8 cellular contexts compared by ENCODE assay signal in the genomic region with DNA sequence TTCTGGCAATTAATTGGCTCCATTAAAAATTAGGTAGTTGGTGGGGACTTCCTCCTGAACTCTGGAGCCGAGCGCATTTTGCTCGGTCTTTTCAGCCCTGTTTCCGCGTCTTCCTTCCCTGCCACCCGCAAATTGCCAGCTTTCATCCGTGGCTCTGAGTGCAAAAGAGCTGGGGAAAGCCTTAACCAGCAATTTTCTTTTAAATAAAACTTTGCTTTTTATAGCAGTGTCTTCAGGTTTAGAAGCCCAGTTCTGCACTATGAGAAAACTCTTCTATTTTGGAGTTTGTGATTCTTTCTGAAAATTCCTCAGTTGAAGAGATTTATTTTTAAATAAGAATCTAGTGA. TPM values are rescaled to one million over a fixed set of nuclear protein-coding genes. Genes with fewer than 3 reads are reported as not detected.
A peak's percentile ranks its signal among the peaks of the same experiment; 100 is the strongest.
DNase-seq lines count a peak whose midpoint lies in the region; ATAC-seq and TF ChIP-seq lines count a peak whose summit lies in the region.

No MANE protein-coding gene starts in this region.

- peaks cover 8% of the 10 kb centered on the region for H3K36me3 Mint-ChIP-seq in activated naive CD4-positive, alpha-beta T cell treated with anti-CD3 and anti-CD28 coated beads for 36 hours (ENCODE audit: low read depth)
- H3K36me3 Mint-ChIP-seq in activated naive CD8-positive, alpha-beta T cell treated with anti-CD3 and anti-CD28 coated beads, Interleukin-2, amount 50 U/mL, for 24 hours (ENCODE audit: low read depth): peaks cover 15% of the 10 kb centered on the region

- no peaks in the 10 kb centered on the region for H3K27me3 Mint-ChIP-seq in activated naive CD4-positive, alpha-beta T cell treated with anti-CD3 and anti-CD28 coated beads for 36 hours (ENCODE audit: low read depth)
- no peaks in the 10 kb centered on the region for H3K27me3 Mint-ChIP-seq in activated naive CD8-positive, alpha-beta T cell treated with anti-CD3 and anti-CD28 coated beads, Interleukin-2, amount 50 U/mL, for 24 hours

- peaks cover 0 to 1% (median under 1%) of the 10 kb centered on the region in 3 donors for H3K36me3 ChIP-seq in tibial artery

- intact Hi-C loops in activated naive CD4-positive, alpha-beta T cell treated with anti-CD3 and anti-CD28 coated beads for 36 hours (cut with micrococcal nuclease): loop anchor here (2.0 to 5.0 kb wide), 4 partner anchors 103 to 726 kb away; a partner anchor contains a TSS
- intact Hi-C loops in tibial artery (cut with DNase I; ENCODE audit: low total_unique reads): loop anchor here (2.0 to 5.0 kb wide), 2 partner anchors 21 to 149 kb away; a partner anchor contains a TSS

- H3K27me3 ChIP-seq in tibial artery: no peaks in the 10 kb centered on the region

- TF ChIP-seq CTCF in tibial artery (IDR thresholded peaks at IDR 0.05): no peak

- H3K9me3 ChIP-seq in tibial artery: no peaks in the 10 kb centered on the region

- peak overlapping the region; percentile 87 for H3K27ac Mint-ChIP-seq in activated naive CD4-positive, alpha-beta T cell treated with anti-CD3 and anti-CD28 coated beads for 36 hours
- peak overlapping the region; percentile 94 for H3K27ac Mint-ChIP-seq in activated naive CD8-positive, alpha-beta T cell treated with anti-CD3 and anti-CD28 coated beads, Interleukin-2, amount 50 U/mL, for 24 hours

- peaks cover 0 to 53% (median 24%) of the 10 kb centered on the region in 4 donors for H3K4me1 ChIP-seq in tibial artery

- H3K4me1 Mint-ChIP-seq in activated naive CD4-positive, alpha-beta T cell treated with anti-CD3 and anti-CD28 coated beads for 36 hours (ENCODE audit: low read depth): peaks cover 41% of the 10 kb centered on the region
- peaks cover 44% of the 10 kb centered on the region for H3K4me1 Mint-ChIP-seq in activated naive CD8-positive, alpha-beta T cell treated with anti-CD3 and anti-CD28 coated beads, Interleukin-2, amount 50 U/mL, for 24 hours

- no peak for ATAC-seq in activated naive CD8-positive, alpha-beta T cell treated with anti-CD3 and anti-CD28 coated beads, Interleukin-2, amount 50 U/mL, for 24 hours
- ATAC-seq in left lobe of liver (peak; percentile 4), HG02938 (IDR thresholded peaks at IDR 0.05; ENCODE audit: unreplicated experiment) (no peak)

- H3K9me3 Mint-ChIP-seq in activated naive CD4-positive, alpha-beta T cell treated with anti-CD3 and anti-CD28 coated beads for 36 hours: no peaks in the 10 kb centered on the region
- no peaks in the 10 kb centered on the region for H3K9me3 Mint-ChIP-seq in activated naive CD8-positive, alpha-beta T cell treated with anti-CD3 and anti-CD28 coated beads, Interleukin-2, amount 50 U/mL, for 24 hours

- peak overlapping the region; percentile 88 to 95 for H3K4me3 ChIP-seq in tibial artery

- peak overlapping the region; percentile 96 to 97 for H3K27ac ChIP-seq in tibial artery

- DNase-seq in activated naive CD4-positive, alpha-beta T cell treated with anti-CD3 and anti-CD28 coated beads for 36 hours: peak; percentile 40
- no peak for DNase-seq in activated naive CD4-positive, alpha-beta T cell treated with Interleukin-2 at 50 U/mL for 16 hours
- no peak for DNase-seq in activated naive CD8-positive, alpha-beta T cell treated with anti-CD3 and anti-CD28 coated beads, Interleukin-2, amount 50 U/mL, for 24 hours
- no peak for DNase-seq in left lobe of liver (ENCODE audit: low spot score)
- no peak for DNase-seq in tibial artery
- no peak for DNase-seq in NCI-H2081 (lab: John Stamatoyannopoulos, UW)
- DNase-seq in NCI-H1417 treated with DMSO at 0.1 percent for 48 hours (lab: John Stamatoyannopoulos, UW): no peak

- peak overlapping the region; percentile 87 for H3K4me3 Mint-ChIP-seq in activated naive CD4-positive, alpha-beta T cell treated with anti-CD3 and anti-CD28 coated beads for 36 hours
- peak overlapping the region; percentile 90 for H3K4me3 Mint-ChIP-seq in activated naive CD8-positive, alpha-beta T cell treated with anti-CD3 and anti-CD28 coated beads, Interleukin-2, amount 50 U/mL, for 24 hours

- CTCF ChIA-PET in activated naive CD4-positive, alpha-beta T cell treated with anti-CD3 and anti-CD28 coated beads for 36 hours (lab: Charles Lee): interaction anchor here (0.7 to 1.5 kb wide), 2 partner anchors 20 to 150 kb away, joined by 3 read pairs; no protein-coding TSS in a partner anchor

RNA-seq across cellular contexts. Expression of a gene that starts 0.7 kb away (rescaled TPM):
- total RNA-seq in activated naive CD4-positive, alpha-beta T cell treated with anti-CD3 and anti-CD28 coated beads for 36 hours: 10 to 100 TPM; 30.5 to 32.8 TPM
- 28.5 TPM for total RNA-seq in left lobe of liver

RNA-seq across cellular contexts. Expression of a gene that starts 0.8 kb away (rescaled TPM):
- total RNA-seq in activated naive CD4-positive, alpha-beta T cell treated with anti-CD3 and anti-CD28 coated beads for 36 hours: under 1 TPM; 0.15 to 0.29 TPM
- 0.10 TPM for total RNA-seq in left lobe of liver

RNA-seq across cellular contexts. Expression of a gene that starts 56.0 kb away (rescaled TPM):
- under 1 TPM; 0.67 to 0.99 TPM for total RNA-seq in activated naive CD4-positive, alpha-beta T cell treated with anti-CD3 and anti-CD28 coated beads for 36 hours
- total RNA-seq in left lobe of liver: 0.13 TPM
